10 cellular contexts compared by ENCODE assay signal in genomic region chr19:13881231-13881691, GRCh38. TPM values are rescaled to one million over a fixed set of nuclear protein-coding genes. Genes with fewer than 3 reads are reported as not detected.
DNase-seq lines count a peak whose midpoint lies in the region; ATAC-seq and TF ChIP-seq lines count a peak whose summit lies in the region.
"Had no signal": no experiment of that assay in that cellular context is flagged by ENCODE, and none has a peak within 500 bp of the region (broad histone marks: within the 10 kb centered on the region; RNA-seq: fewer than 3 reads in every experiment).

No MANE protein-coding gene starts in this region.

- H3K27ac ChIP-seq in DND-41 (ENCODE audit: low read length) (peak overlapping the region; percentile 99), trophoblast cell (ENCODE audit: low read depth, low read length) (peak overlapping the region; percentile 29)

- peaks cover 52% of the 10 kb centered on the region for H3K4me1 Mint-ChIP-seq in central memory CD8-positive, alpha-beta T cell

- H2AFZ ChIP-seq in DND-41 (ENCODE audit: low read depth, low read length) (no peak overlapping the region), Loucy (ENCODE audit: low read length) (no peak overlapping the region), trophoblast cell (ENCODE audit: insufficient read depth, low read length, poor library complexity) (peak overlapping the region; percentile 83)

- H3K4me2 ChIP-seq in DND-41 (ENCODE audit: insufficient read depth, low read length), result peak overlapping the region; percentile 76
- H3K4me2 ChIP-seq in Loucy (ENCODE audit: low read depth, low read length, poor library complexity, severe bottlenecking), result peak overlapping the region; percentile 79
- peak overlapping the region; percentile 3 for H3K4me2 ChIP-seq in trophoblast cell (ENCODE audit: low read length)

- H3K4me1 ChIP-seq in DND-41 (ENCODE audit: insufficient read depth, low read length) (peaks cover 52% of the 10 kb centered on the region), Loucy (ENCODE audit: insufficient read depth, low read length, poor library complexity, severe bottlenecking) (peaks cover 38% of the 10 kb centered on the region), trophoblast cell (ENCODE audit: control insufficient read depth in 1 of 2, insufficient read depth in 2 of 2, low read length in 2 of 2) (peaks cover 20 to 22% of the 10 kb centered on the region in 2 experiments)

- no peaks in the 10 kb centered on the region for H3F3A ChIP-seq in Loucy (ENCODE audit: low read depth)

- no peaks in the 10 kb centered on the region for H3K9me3 Mint-ChIP-seq in central memory CD8-positive, alpha-beta T cell

- H3K27me3 ChIP-seq in DND-41 (ENCODE audit: insufficient read depth, low read length, poor library complexity) (no peaks in the 10 kb centered on the region), Loucy (ENCODE audit: insufficient read depth, low read length, poor library complexity, severe bottlenecking) (no peaks in the 10 kb centered on the region), trophoblast cell (ENCODE audit: insufficient read depth, low read length) (no peaks in the 10 kb centered on the region)

- peak overlapping the region; percentile 86 for H4K8ac ChIP-seq in trophoblast cell (ENCODE audit: low read depth, low read length)

- H3K79me1 ChIP-seq in trophoblast cell (ENCODE audit: low read length), result peaks cover 12% of the 10 kb centered on the region

- H4K12ac ChIP-seq in trophoblast cell (ENCODE audit: low read depth, low read length), result no peak overlapping the region

- no peak overlapping the region for H3K4ac ChIP-seq in trophoblast cell (ENCODE audit: low read depth, low read length)

- H3K36me3 Mint-ChIP-seq in central memory CD8-positive, alpha-beta T cell (ENCODE audit: insufficient read depth), result no peaks in the 10 kb centered on the region

- intact Hi-C loops in posterior vena cava (cut with DNase I), result loop anchor here in 1 of 2 donors (5.0 to 10.0 kb wide), 3 partner anchors 191 to 464 kb away; partner anchors contain the start of gene MISP3

- H2BK120ac ChIP-seq in trophoblast cell (ENCODE audit: insufficient read depth, low read length, poor library complexity), result peak overlapping the region; percentile 80

- H3K9me3 ChIP-seq in DND-41 (ENCODE audit: insufficient read depth, low read length, severe bottlenecking) (no peaks in the 10 kb centered on the region), Loucy (ENCODE audit: insufficient read depth, low read depth, low read length) (no peaks in the 10 kb centered on the region), trophoblast cell (ENCODE audit: insufficient read depth, low read depth, low read length) (peaks cover 3% of the 10 kb centered on the region)

- no peaks in the 10 kb centered on the region for H3K9me2 ChIP-seq in Loucy (replicated peaks; ENCODE audit: low read depth, low read length)

- peak overlapping the region; percentile 39 for H3K18ac ChIP-seq in trophoblast cell (ENCODE audit: low read length)

- H4K91ac ChIP-seq in trophoblast cell (ENCODE audit: low read depth, low read length), result peak overlapping the region; percentile 75

- no CpG with 5 or more reads among the region's 12 CpGs for WGBS in trophoblast cell (ENCODE audit: extremely low coverage, insufficient coverage, insufficient read length)

- peak overlapping the region; percentile 67 for H3K4me3 Mint-ChIP-seq in central memory CD8-positive, alpha-beta T cell

- no peak overlapping the region for H2AK5ac ChIP-seq in trophoblast cell (ENCODE audit: low read length)

- H3K79me2 ChIP-seq in DND-41 (ENCODE audit: insufficient read depth, low read length) (no peaks in the 10 kb centered on the region), Loucy (ENCODE audit: insufficient read depth, low read length) (no peaks in the 10 kb centered on the region; the same call in 1 of the 2 replicates), trophoblast cell (ENCODE audit: control insufficient read depth, insufficient read depth, low read length, poor library complexity) (no peaks in the 10 kb centered on the region)

- in situ Hi-C loops in ACHN (cut with HindIII; ENCODE audit: low pct_ligation_motif_present, low pct_unique_long_range_greater_than_20kb, low sequenced_read_pairs), result no loop called here

- H3K4me3 ChIP-seq in DND-41 (ENCODE audit: low read depth in 1 of 2, low read length in 2 of 2) (peak overlapping the region in 1 of 2 experiments; percentile 50; a peak in 2 of 4 replicates), Loucy (ENCODE audit: low read length, poor library complexity, severe bottlenecking) (peak overlapping the region; percentile 68), trophoblast cell (ENCODE audit: low read depth, low read length) (no peak overlapping the region)

- TF ChIP-seq CTCF in DND-41 (IDR thresholded peaks at IDR 0.05; ENCODE audit: borderline replicate concordance, extremely low read depth, low read length, poor library complexity, severe bottlenecking), result no peak
- TF ChIP-seq CTCF in Loucy (conservative IDR thresholded peaks at IDR 0.05; ENCODE audit: low read length), result 0 out of 2 replicates have a peak, but pooled peaks have one; percentile 21

- peaks cover 10% of the 10 kb centered on the region; the same call in 1 of the 2 replicates for H3K36me3 ChIP-seq in DND-41 (ENCODE audit: insufficient read depth, low read length)
- H3K36me3 ChIP-seq in Loucy (ENCODE audit: insufficient read depth, low read length), result no peaks in the 10 kb centered on the region
- no peaks in the 10 kb centered on the region for H3K36me3 ChIP-seq in trophoblast cell (ENCODE audit: control insufficient read depth in 1 of 2, insufficient read depth in 2 of 2, low read length in 2 of 2)

- peak overlapping the region; percentile 75 for H3K27ac Mint-ChIP-seq in central memory CD8-positive, alpha-beta T cell (ENCODE audit: low read depth)

- peak overlapping the region; percentile 94 for H2BK12ac ChIP-seq in trophoblast cell (ENCODE audit: low read length)

- DNase-seq in DND-41 (peak; percentile 83), trophoblast cell (no peak), NCI-H1436 treated with DMSO at 0.1 percent for 48 hours (lab: John Stamatoyannopoulos, UW) (no peak), ACHN (no peak), posterior vena cava (ENCODE audit: low spot score) (no peak)
- DNase-seq in central memory CD8-positive, alpha-beta T cell (ENCODE audit: low spot score in 2 of 2), result no peak
- DNase-seq: dermis blood vessel endothelial cell, NCI-H226 had no signal

- no peaks in the 10 kb centered on the region for H4K20me1 ChIP-seq in DND-41 (ENCODE audit: insufficient read depth, low read length)
- no peaks in the 10 kb centered on the region for H4K20me1 ChIP-seq in Loucy (ENCODE audit: insufficient read depth, low read length, poor library complexity, severe bottlenecking)

- ATAC-seq in DND-41 (ENCODE audit: insufficient read depth, low read depth) (peak; percentile 29), GM18517 (IDR thresholded peaks at IDR 0.05; ENCODE audit: unreplicated experiment) (no peak)
- no peak for ATAC-seq in central memory CD8-positive, alpha-beta T cell (replicated peaks; ENCODE audit: extremely low read depth, poor library complexity, severe bottlenecking)

- peak overlapping the region; percentile 92 for H3K14ac ChIP-seq in trophoblast cell (ENCODE audit: low read length)

- H2BK5ac ChIP-seq in trophoblast cell (ENCODE audit: low read depth, low read length, poor library complexity), result peak overlapping the region; percentile 73

- no peaks in the 10 kb centered on the region for H3K27me3 Mint-ChIP-seq in central memory CD8-positive, alpha-beta T cell

- H3K9ac ChIP-seq in DND-41 (ENCODE audit: low read depth, low read length), result peak overlapping the region; percentile 55
- peak overlapping the region; percentile 72 for H3K9ac ChIP-seq in Loucy (ENCODE audit: low read depth, low read length, poor library complexity, severe bottlenecking)
- no peak overlapping the region for H3K9ac ChIP-seq in trophoblast cell (ENCODE audit: low read length)

- H3K23ac ChIP-seq in trophoblast cell (ENCODE audit: low read length), result no peak overlapping the region

RNA-seq across cellular contexts. Expression of gene NANOS3, which starts 4.3 kb away (rescaled TPM):
- 1.8 and 2.0 TPM in 2 replicates for polyA plus RNA-seq in trophoblast cell (2013)
- total RNA-seq in posterior vena cava, result under 1 TPM in 1 of 2 donors, not detected in 1; 1.00 TPM
- total RNA-seq: dermis blood vessel endothelial cell had no signal

RNA-seq across cellular contexts. Expression of gene BRME1, which starts 24.7 kb away (rescaled TPM):
- polyA plus RNA-seq in trophoblast cell (2013), result 1.1 TPM in 2 replicates
- total RNA-seq in posterior vena cava, result 1 to 10 TPM; 1.2 to 2.0 TPM

RNA-seq across cellular contexts. Expression of gene CC2D1A, which starts 24.7 kb away (rescaled TPM):
- 17.6 and 17.8 TPM in 2 replicates for polyA plus RNA-seq in trophoblast cell (2013)
- total RNA-seq in posterior vena cava, result 10 to 100 TPM; 16.8 to 22.6 TPM

RNA-seq across cellular contexts. Expression of gene PODNL1, which starts 57.0 kb away (rescaled TPM):
- polyA plus RNA-seq in trophoblast cell (2013), result 0.47 and 0.49 TPM in 2 replicates
- 1 to 10 TPM; 2.4 to 8.7 TPM for total RNA-seq in posterior vena cava

Comparison
In these comparisons a context has a peak if more than half of its experiments do, and no peak if none do; other contexts are left out.
1. H3K4me2 ChIP-seq: peak in every context shown above with its lines; median percentile 79 in Loucy; 76 in DND-41; 3 in trophoblast cell.